ENCODE assay signal across 15 cellular contexts in the genomic region with DNA sequence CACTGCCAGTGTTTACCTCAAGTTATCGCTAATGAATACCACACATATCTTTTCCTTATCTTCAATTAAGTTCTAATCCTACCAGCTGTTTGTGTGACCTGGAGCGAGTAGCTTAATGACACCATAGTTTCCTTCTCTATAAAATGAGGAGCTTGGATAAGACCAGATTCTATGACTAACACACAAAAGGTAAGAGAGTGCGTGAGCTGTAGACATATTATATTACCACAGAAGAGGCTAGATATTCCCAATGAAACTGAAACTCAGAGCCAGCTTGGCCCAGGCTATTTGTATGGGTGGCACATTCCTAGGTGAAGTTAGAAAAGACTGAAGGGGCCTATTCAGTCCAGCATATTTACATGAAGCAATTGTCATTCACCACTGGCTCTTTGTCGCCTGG. TPM values are rescaled to one million over a fixed set of nuclear protein-coding genes. Genes with fewer than 3 reads are reported as not detected.
DNase-seq lines count a peak whose midpoint lies in the region; ATAC-seq and TF ChIP-seq lines count a peak whose summit lies in the region.
"Had no signal": no experiment of that assay in that cellular context is flagged by ENCODE, and none has a peak within 500 bp of the region (broad histone marks: within the 10 kb centered on the region; RNA-seq: fewer than 3 reads in every experiment).

No MANE protein-coding gene starts in this region.

- WGBS in esophagus squamous epithelium, 2 donors = 58 to 63% methylated on average over 4 of the region's 4 CpGs
- 52% methylated on average over 4 of the region's 4 CpGs for WGBS in right lobe of liver (ENCODE audit: insufficient coverage, low coverage, low lambda C conversion rate, missing lambda C conversion rate)
- WGBS in spleen, 5 donors = 59 to 70% (median 68%) methylated on average over 4 of the region's 4 CpGs

- no peak for TF ChIP-seq POLR2A in esophagus squamous epithelium (IDR thresholded peaks at IDR 0.05)
- no peak for TF ChIP-seq POLR2A in right lobe of liver (IDR thresholded peaks at IDR 0.05)
- TF ChIP-seq POLR2A in spleen (IDR thresholded peaks at IDR 0.05) = no peak

- H3K4me2 ChIP-seq in osteoblast (ENCODE audit: insufficient read depth, low read length) = peak overlapping the region; percentile 56

- H3K27me3 ChIP-seq in esophagus squamous epithelium = no peaks in the 10 kb centered on the region
- H3K27me3 ChIP-seq in osteoblast (ENCODE audit: insufficient read depth, low read length) = no peaks in the 10 kb centered on the region
- no peaks in the 10 kb centered on the region for H3K27me3 ChIP-seq in right lobe of liver
- no peaks in the 10 kb centered on the region for H3K27me3 ChIP-seq in spleen (replicated peaks in 1 of 7)

- H3K4me3 ChIP-seq in esophagus squamous epithelium (no peak overlapping the region), osteoblast (ENCODE audit: insufficient read depth, low read length) (no peak overlapping the region), right lobe of liver (no peak overlapping the region), spleen (no peak overlapping the region)

- no peaks in the 10 kb centered on the region for H4K20me1 ChIP-seq in osteoblast (ENCODE audit: insufficient read depth, low read length)

- no peaks in the 10 kb centered on the region for H3K79me2 ChIP-seq in osteoblast (ENCODE audit: insufficient read depth, low read length)

- ATAC-seq in right lobe of liver = no peak

- H3K27ac ChIP-seq in esophagus squamous epithelium = peak overlapping the region in 3 of 4 donors; percentile 42 to 68 (median 49)
- peak overlapping the region; percentile 92 for H3K27ac ChIP-seq in osteoblast (ENCODE audit: low read depth, low read length)
- H3K27ac ChIP-seq in right lobe of liver = no peak overlapping the region
- H3K27ac ChIP-seq in spleen = peak overlapping the region in 1 of 8 donors; percentile 43

- peak overlapping the region; percentile 23 for H2AFZ ChIP-seq in osteoblast (ENCODE audit: low read length)

- intact Hi-C loops in esophagus squamous epithelium (cut with DNase I) = no loop called here
- intact Hi-C loops in right lobe of liver (cut with DNase I) = no loop called here
- intact Hi-C loops in spleen (cut with DNase I; ENCODE audit: low total_unique reads) = no loop called here

- no peak for TF ChIP-seq CTCF in esophagus squamous epithelium (IDR thresholded peaks at IDR 0.05)
- no peak for TF ChIP-seq CTCF in osteoblast (IDR thresholded peaks at IDR 0.05; ENCODE audit: extremely low read depth, low read depth, low read length)
- TF ChIP-seq CTCF in right lobe of liver (IDR thresholded peaks at IDR 0.05) = no peak
- no peak for TF ChIP-seq CTCF in spleen (IDR thresholded peaks at IDR 0.05 in 8 of 11, conservative IDR thresholded peaks at IDR 0.05 in 3 of 11)

- DNase-seq in DMS 273 treated with DMSO at 0.1 percent for 48 hours (lab: John Stamatoyannopoulos, UW) (peak; percentile 87), NCI-H510A (lab: John Stamatoyannopoulos, UW) (peak; percentile 7), esophagus squamous epithelium (lab: John Stamatoyannopoulos, UW) (no peak), osteoblast (ENCODE audit: insufficient read length, low spot score, missing footprints) (no peak), right lobe of liver (no peak), spleen (no peak), GOT3 (lab: John Stamatoyannopoulos, UW) (no peak)
- no peak for DNase-seq in stimulated activated CD4-positive, alpha-beta T cell treated with anti-CD3 and anti-CD28 coated beads, Interleukin-2, amount 100 ng/mL, for 48 hours
- DNase-seq: activated CD4-positive, alpha-beta T cell treated with anti-CD3 and anti-CD28 coated beads for 1 hour; cerebellar nuclear complex; MM.1S had no signal

- H3K9me3 ChIP-seq in esophagus squamous epithelium (no peaks in the 10 kb centered on the region), osteoblast (ENCODE audit: low read depth, low read length) (no peaks in the 10 kb centered on the region), right lobe of liver (no peaks in the 10 kb centered on the region), spleen (no peaks in the 10 kb centered on the region)

- H3K4me1 ChIP-seq in esophagus squamous epithelium = no peaks in the 10 kb centered on the region
- H3K4me1 ChIP-seq in osteoblast (ENCODE audit: insufficient read depth, low read length) = peaks cover 22% of the 10 kb centered on the region
- no peaks in the 10 kb centered on the region for H3K4me1 ChIP-seq in right lobe of liver
- no peaks in the 10 kb centered on the region for H3K4me1 ChIP-seq in spleen

- H3K36me3 ChIP-seq in esophagus squamous epithelium (no peaks in the 10 kb centered on the region), osteoblast (ENCODE audit: insufficient read depth, low read length) (no peaks in the 10 kb centered on the region), right lobe of liver (no peaks in the 10 kb centered on the region), spleen (no peaks in the 10 kb centered on the region)

RNA-seq across cellular contexts. Expression of a gene that starts 30.2 kb away (rescaled TPM):
- total RNA-seq in esophagus squamous epithelium (1 to 10 TPM in 1 of 4 donors, under 1 TPM in 3; 0.13 to 4.0 (median 0.24) TPM), osteoblast (0.29 and 1.1 TPM in 2 replicates), right lobe of liver (under 1 TPM in 2 of 6 experiments, not detected in 4; 0.19 to 0.23 TPM), spleen (not detected)
- under 1 TPM in 2 of 3 donors, not detected in 1; 0.06 to 0.50 TPM for polyA plus RNA-seq in spleen
- total RNA-seq: activated T-helper 2 cell treated with anti-CD3 and anti-CD28 coated beads, Interferon-gamma antibody, Interleukin-2, Interleukin-4, amounts not matched to agents 10 μg/mL and 5 μg/mL and 100 μg/mL, durations not matched to agents 14 hours and 24 hours and 36 hours; G401; glomerular endothelial cell; pulmonary artery endothelial cell had no signal

RNA-seq across cellular contexts. Expression of a gene that starts 43.4 kb away (rescaled TPM):
- total RNA-seq in esophagus squamous epithelium (not detected), osteoblast (0.59 and 0.72 TPM in 2 replicates), right lobe of liver (not detected), spleen (not detected)
- not detected for polyA plus RNA-seq in spleen
- total RNA-seq: activated T-helper 2 cell treated with anti-CD3 and anti-CD28 coated beads, Interferon-gamma antibody, Interleukin-2, Interleukin-4, amounts not matched to agents 10 μg/mL and 5 μg/mL and 100 μg/mL, durations not matched to agents 14 hours and 24 hours and 36 hours; G401; glomerular endothelial cell; pulmonary artery endothelial cell had no signal

Comparison
In these comparisons a context has a peak if more than half of its experiments do, and no peak if none do; other contexts are left out.
1. DNase-seq: peak in DMS 273 treated with DMSO at 0.1 percent for 48 hours (single experiment) and NCI-H510A (single experiment); none in esophagus squamous epithelium (single experiment), osteoblast (single experiment), right lobe of liver (0 of 3), spleen (single experiment), stimulated activated CD4-positive, alpha-beta T cell treated with anti-CD3 and anti-CD28 coated beads, Interleukin-2, amount 100 ng/mL, for 48 hours (0 of 2) and GOT3 (single experiment).
2. H3K27ac ChIP-seq: peak in esophagus squamous epithelium (3 of 4) and osteoblast (single experiment); none in right lobe of liver (0 of 3).